In the genomic region with DNA sequence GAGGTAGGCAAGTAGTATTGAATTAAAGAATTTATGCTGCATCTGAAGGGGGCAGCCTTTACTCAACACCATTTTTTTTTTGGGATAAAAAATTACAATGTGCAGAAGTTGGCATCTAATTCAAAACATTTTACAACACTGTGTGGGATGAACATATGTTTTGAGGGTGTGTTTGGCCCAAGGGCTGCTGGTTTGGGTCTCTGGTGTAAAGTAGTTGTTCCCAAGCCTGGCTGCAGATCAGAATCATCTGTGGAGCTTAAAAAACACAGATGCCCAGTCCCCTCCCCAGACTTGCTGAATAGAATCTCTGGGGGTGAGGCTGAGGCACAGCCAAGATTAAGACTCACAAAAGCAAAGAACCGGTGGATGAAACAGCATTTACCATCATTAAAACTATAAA, we compare ENCODE assay signal across 19 cellular contexts. TPM values are rescaled to one million over a fixed set of nuclear protein-coding genes. Genes with fewer than 3 reads are reported as not detected.
DNase-seq lines count a peak whose midpoint lies in the region; ATAC-seq and TF ChIP-seq lines count a peak whose summit lies in the region.
"Had no signal": no experiment of that assay in that cellular context is flagged by ENCODE, and none has a peak within 500 bp of the region (broad histone marks: within the 10 kb centered on the region; RNA-seq: fewer than 3 reads in every experiment).

No MANE protein-coding gene starts in this region.

- H3K79me2 ChIP-seq in SK-N-SH (ENCODE audit: insufficient read depth): no peaks in the 10 kb centered on the region

- H3K9me3 ChIP-seq in SK-N-SH: no peaks in the 10 kb centered on the region
- H3K9me3 ChIP-seq: BE2C had no signal

- peak overlapping the region; percentile 38 for H3K4me3 Mint-ChIP-seq in glutamatergic neuron (ENCODE audit: unreplicated experiment)
- H3K4me3 Mint-ChIP-seq: CD14-positive monocyte; CD4-positive, alpha-beta T cell; CD8-positive, alpha-beta memory T cell had no signal

- no peak overlapping the region for H3K27ac Mint-ChIP-seq in glutamatergic neuron (ENCODE audit: unreplicated experiment)
- H3K27ac Mint-ChIP-seq: CD4-positive, alpha-beta T cell; CD8-positive, alpha-beta memory T cell had no signal

- peak; percentile 26 for TF ChIP-seq RAD21 in SK-N-SH (IDR thresholded peaks at IDR 0.05; ENCODE audit: low read length)

- peak in 1 of 2 experiments; percentile 37; a peak in 1 of 4 replicates for TF ChIP-seq EP300 in SK-N-SH (IDR thresholded peaks at IDR 0.05; ENCODE audit: borderline replicate concordance in 1 of 2, low read depth in 1 of 2, low read length in 1 of 2)

- no peaks in the 10 kb centered on the region for H3K27me3 Mint-ChIP-seq in glutamatergic neuron (ENCODE audit: unreplicated experiment)
- H3K27me3 Mint-ChIP-seq: CD4-positive, alpha-beta T cell had no signal

- no peaks in the 10 kb centered on the region; the same call in 1 of the 2 replicates for H3K27me3 ChIP-seq in SK-N-SH (ENCODE audit: insufficient read depth)
- H3K27me3 ChIP-seq: BE2C; BLaER1 treated with 17β-estradiol and CSF1 and Interleukin-3, amounts not matched to agents 10 nM and 100 nM had no signal

- ATAC-seq in SK-N-SH treated with all-trans-retinoic acid at 6 μM for 48 hours (no peak), GM19455 (IDR thresholded peaks at IDR 0.05; ENCODE audit: unreplicated experiment) (no peak)
- ATAC-seq: GM12878 had no signal

- CTCF ChIA-PET in SK-N-SH (lab: Yijun Ruan, JAX): interaction anchor here (0.7 to 1.1 kb wide), 2 partner anchors 203 to 219 kb away, joined by 3 to 4 read pairs; no protein-coding TSS in a partner anchor

- H3K4me2 ChIP-seq in SK-N-SH: no peak overlapping the region
- H3K4me2 ChIP-seq: BLaER1 treated with 17β-estradiol and CSF1 and Interleukin-3, amounts not matched to agents 10 nM and 100 nM had no signal

- H2AFZ ChIP-seq in SK-N-SH (ENCODE audit: low read depth): no peak overlapping the region

- H3K27ac ChIP-seq in SK-N-SH (ENCODE audit: low read depth in 2 of 2, low read length in 1 of 2): no peak overlapping the region
- H3K27ac ChIP-seq: 22Rv1; BLaER1 treated with 17β-estradiol and CSF1 and Interleukin-3, amounts not matched to agents 10 nM and 100 nM had no signal

- DNase-seq in SK-N-SH (peak; percentile 34), glutamatergic neuron (no peak), superior temporal gyrus (ENCODE audit: extremely low spot score) (peak; percentile 63), NOMO-1 treated with dmso at 0.1 percent for 144 hours (lab: John Stamatoyannopoulos, UW; ENCODE audit: unreplicated experiment) (no peak)
- DNase-seq: BE2C; CD4-positive, alpha-beta T cell; CD8-positive, alpha-beta memory T cell; DMS 273 treated with DMSO at 0.1 percent for 48 hours; DMS79; EL; GDM1; H7; HCEC 1CT had no signal

- no peaks in the 10 kb centered on the region for H3K4me1 ChIP-seq in SK-N-SH (ENCODE audit: control insufficient read depth in 1 of 2, insufficient read depth in 2 of 2, low read depth in 1 of 2, low read length in 1 of 2)
- H3K4me1 ChIP-seq: BE2C; BLaER1 treated with 17β-estradiol and CSF1 and Interleukin-3, amounts not matched to agents 10 nM and 100 nM had no signal

- H3K4me3 ChIP-seq in SK-N-SH (ENCODE audit: low read depth in 2 of 2, low read length in 1 of 2): no peak overlapping the region
- H3K4me3 ChIP-seq: BLaER1 treated with 17β-estradiol and CSF1 and Interleukin-3, amounts not matched to agents 10 nM and 100 nM; GM12878 had no signal

- no peak overlapping the region for H3K9ac ChIP-seq in SK-N-SH
- H3K9ac ChIP-seq: BLaER1 treated with 17β-estradiol and CSF1 and Interleukin-3, amounts not matched to agents 10 nM and 100 nM had no signal

- H3K9me2 ChIP-seq in SK-N-SH: no peaks in the 10 kb centered on the region

- H3K9me3 Mint-ChIP-seq in glutamatergic neuron (ENCODE audit: unreplicated experiment): no peaks in the 10 kb centered on the region
- H3K9me3 Mint-ChIP-seq: CD14-positive monocyte; CD4-positive, alpha-beta T cell; CD8-positive, alpha-beta memory T cell had no signal

- POLR2A ChIA-PET in SK-N-SH (lab: Yijun Ruan, JAX): no interaction called here

- no peaks in the 10 kb centered on the region for H3K36me3 Mint-ChIP-seq in glutamatergic neuron (ENCODE audit: unreplicated experiment)
- H3K36me3 Mint-ChIP-seq: CD14-positive monocyte; CD8-positive, alpha-beta memory T cell had no signal

- WGBS in SK-N-SH (ENCODE audit: low lambda C conversion rate): 50% methylated on average over 1 of the region's 1 CpG

- H3F3A ChIP-seq in SK-N-SH (replicated peaks; ENCODE audit: insufficient read depth): no peaks in the 10 kb centered on the region

- TF ChIP-seq CTCF in SK-N-SH (IDR thresholded peaks at IDR 0.05): no peak
- no peak for TF ChIP-seq CTCF in glutamatergic neuron (IDR thresholded peaks at IDR 0.05; ENCODE audit: partially characterized antibody, unreplicated experiment)

- no peaks in the 10 kb centered on the region for H3K36me3 ChIP-seq in SK-N-SH (replicated peaks in 1 of 2; ENCODE audit: control insufficient read depth in 1 of 2, insufficient read depth in 2 of 2, low read length in 1 of 2)
- H3K36me3 ChIP-seq: BE2C; BLaER1 treated with 17β-estradiol and CSF1 and Interleukin-3, amounts not matched to agents 10 nM and 100 nM had no signal

- peaks cover 12% of the 10 kb centered on the region for H3K4me1 Mint-ChIP-seq in glutamatergic neuron (ENCODE audit: low read depth, unreplicated experiment)
- H3K4me1 Mint-ChIP-seq: CD14-positive monocyte; CD8-positive, alpha-beta memory T cell had no signal

- H4K20me1 ChIP-seq in SK-N-SH (ENCODE audit: insufficient read depth): no peaks in the 10 kb centered on the region
- H4K20me1 ChIP-seq: BLaER1 treated with 17β-estradiol and CSF1 and Interleukin-3, amounts not matched to agents 10 nM and 100 nM had no signal

TF ChIP-seq in SK-N-SH, 30 proteins besides CTCF, POLR2A, EP300 and RAD21:
- TF ChIP-seq RCOR1 (IDR thresholded peaks at IDR 0.05; ENCODE audit: low read length) (0 out of 2 replicates have a peak, but pooled peaks have one; percentile 19), SIN3A (IDR thresholded peaks at IDR 0.05; ENCODE audit: borderline replicate concordance, low read depth, low read length) (no peak)

TF ChIP-seq in SK-N-SH treated with all-trans-retinoic acid at 6 μM for 48 hours, 23 proteins besides CTCF, POLR2A, EP300 and RAD21:
- TF ChIP-seq ZFP3 (CRISPR knock-in tag; IDR thresholded peaks at IDR 0.05): no peak
TF ChIP-seq in SK-N-SH treated with all-trans-retinoic acid at 6 μM for 48 hours: peak in this region for 0.

RNA-seq across cellular contexts. Expression of a gene that starts 33.0 kb away (rescaled TPM):
- polyA plus RNA-seq in SK-N-SH (2012; rRNA removed): 0.06 and 0.13 TPM in 2 replicates
- polyA plus RNA-seq in SK-N-SH (2012; cell fraction: cytosol; rRNA removed): 0.04 and 0.13 TPM in 2 replicates
- 0.05 and 0.20 TPM in 2 replicates for polyA plus RNA-seq in SK-N-SH (2012; cell fraction: nucleus; rRNA removed)
- total RNA-seq in glutamatergic neuron (ENCODE audit: unreplicated experiment): 23.3 TPM

Comparison
In these comparisons a context has a peak if more than half of its experiments do, and no peak if none do; other contexts are left out.
1. DNase-seq: peak in SK-N-SH (single experiment) and superior temporal gyrus (single experiment); none in glutamatergic neuron (single experiment) and NOMO-1 treated with dmso at 0.1 percent for 144 hours (single experiment).